ENCODE assay signal across 8 cellular contexts in genomic region chr12:104303538-104304151, GRCh38. TPM values are rescaled to one million over a fixed set of nuclear protein-coding genes. Genes with fewer than 3 reads are reported as not detected.
DNase-seq lines count a peak whose midpoint lies in the region; ATAC-seq and TF ChIP-seq lines count a peak whose summit lies in the region.

Gene EID3, plus strand, starts transcription at chr12:104303739. Its CDS starts 196 bp downstream, at chr12:104303935.

- in situ Hi-C loops in GM13977 (cut with MboI; ENCODE audit: low pct_unique_long_range_greater_than_20kb, low sequenced_read_pairs, unreplicated experiment) = no loop called here
- in situ Hi-C loops in gastrocnemius medialis (cut with MboI; ENCODE audit: low sequenced_read_pairs in 4 of 4) = loop anchor here in 1 of 4 donors (10.0 kb wide), 1 partner anchor 89 kb away; the partner anchor contains the start of gene TXNRD1

- H3K4me3 ChIP-seq in iPS-11a (ENCODE audit: low read depth, low read length) = peak within 1 kb of the TSS; percentile 9
- peak within 1 kb of the TSS; percentile 47 to 57 (median 54) for H3K4me3 ChIP-seq in gastrocnemius medialis

- H3K36me3 ChIP-seq in gastrocnemius medialis = peaks cover 0 to 4% of the 10 kb centered on the region in 2 donors

- peaks cover 0 to 22% (median 4%) of the 10 kb centered on the region in 5 experiments for H3K9me3 Mint-ChIP-seq in brain

- peak; percentile 18 to 43 for TF ChIP-seq POLR2A in gastrocnemius medialis (IDR thresholded peaks at IDR 0.05)

- TF ChIP-seq CTCF in GM13977 (IDR thresholded peaks at IDR 0.05; ENCODE audit: extremely low read depth, insufficient read depth, missing control alignments) (no peak), VCaP (conservative IDR thresholded peaks at IDR 0.05) (no peak), brain (conservative IDR thresholded peaks at IDR 0.05) (no peak), gastrocnemius medialis (IDR thresholded peaks at IDR 0.05 in 4 of 5, conservative IDR thresholded peaks at IDR 0.05 in 1 of 5) (no peak)

- peaks cover 85% of the 10 kb centered on the region for H3K36me3 Mint-ChIP-seq in brain

- no peaks in the 10 kb centered on the region for H3K27me3 ChIP-seq in gastrocnemius medialis

- H3K4me1 ChIP-seq in gastrocnemius medialis = peaks cover 48 to 64% of the 10 kb centered on the region in 2 donors

- H3K4me1 Mint-ChIP-seq in brain = peaks cover 40% of the 10 kb centered on the region

- peak within 1 kb of the TSS; percentile 40 to 80 (median 71) for H3K4me3 Mint-ChIP-seq in brain

- peak within 1 kb of the TSS in 1 of 5 experiments; percentile 7 for H3K27ac Mint-ChIP-seq in brain

- DNase-seq in GM13977 (ENCODE audit: low spot score) = peak; percentile 91
- peak; percentile 75 to 82 for DNase-seq in gastrocnemius medialis
- DNase-seq in NCI-H82 treated with DMSO at 0.1 percent for 48 hours (lab: John Stamatoyannopoulos, UW; ENCODE audit: unreplicated experiment) = no peak
- no peak for DNase-seq in NCI-H146 treated with DMSO at 0.1 percent for 48 hours (lab: John Stamatoyannopoulos, UW; ENCODE audit: unreplicated experiment)

- intact Hi-C loops in gastrocnemius medialis (cut with DNase I; ENCODE audit: low total_unique reads) = loop anchor here (1.0 to 2.0 kb wide), 2 partner anchors 15 to 87 kb away; no protein-coding TSS in a partner anchor

- no peaks in the 10 kb centered on the region for H3K27me3 Mint-ChIP-seq in brain

- H3K27ac ChIP-seq in VCaP (peak within 1 kb of the TSS; percentile 31), gastrocnemius medialis (peak within 1 kb of the TSS; percentile 73 to 86 (median 80))

- no peaks in the 10 kb centered on the region for H3K9me3 ChIP-seq in gastrocnemius medialis

- ATAC-seq in HG02884 (IDR thresholded peaks at IDR 0.05; ENCODE audit: unreplicated experiment) (peak; percentile 85), gastrocnemius medialis (peak; percentile 87 to 88)

RNA-seq across cellular contexts. Expression of gene EID3, which starts in this region (rescaled TPM):
- 2.2 TPM for polyA plus RNA-seq in brain (ENCODE audit: insufficient read depth, low read depth, low replicate concordance)
- 1 to 10 TPM in 2 of 4 donors, under 1 TPM in 2; 0.51 to 3.4 (median 1.00) TPM for total RNA-seq in gastrocnemius medialis

Comparison
In these comparisons a context has a peak if more than half of its experiments do, and no peak if none do; other contexts are left out.
1. DNase-seq: peak in GM13977 (single experiment) and gastrocnemius medialis (2 of 2); none in NCI-H82 treated with DMSO at 0.1 percent for 48 hours (single experiment) and NCI-H146 treated with DMSO at 0.1 percent for 48 hours (single experiment).